17 cellular contexts compared by ENCODE assay signal in genomic region chr1:114607223-114607622, GRCh38. TPM values are rescaled to one million over a fixed set of nuclear protein-coding genes. Genes with fewer than 3 reads are reported as not detected.
A peak's percentile ranks its signal among the peaks of the same experiment; 100 is the strongest.
DNase-seq lines count a peak whose midpoint lies in the region; TF ChIP-seq lines count a peak whose summit lies in the region.
"Had no signal": no experiment of that assay in that cellular context is flagged by ENCODE, and none has a peak within 500 bp of the region (broad histone marks: within the 10 kb centered on the region; RNA-seq: fewer than 3 reads in every experiment).

No MANE protein-coding gene starts in this region.

- CTCF ChIA-PET in CD8-positive, alpha-beta memory T cell (lab: Charles Lee): no interaction called here

- no peaks in the 10 kb centered on the region for H3K9me3 ChIP-seq in CD8-positive, alpha-beta memory T cell (ENCODE audit: low read length)
- H3K9me3 ChIP-seq: A549, BLaER1 had no signal

- H3K4me3 ChIP-seq in epithelial cell of esophagus (ENCODE audit: low read length): no peak overlapping the region
- H3K4me3 ChIP-seq in fibroblast of pulmonary artery (replicated peaks; ENCODE audit: low read depth, low read length): no peak overlapping the region
- H3K4me3 ChIP-seq in CD8-positive, alpha-beta memory T cell (ENCODE audit: low read length): no peak overlapping the region
- H3K4me3 ChIP-seq: A549, BLaER1, GM23248 had no signal

- no peaks in the 10 kb centered on the region for H3K27me3 ChIP-seq in CD8-positive, alpha-beta memory T cell (ENCODE audit: insufficient read depth, low read length, poor library complexity, severe bottlenecking)
- H3K27me3 ChIP-seq: BLaER1 had no signal

- no peaks in the 10 kb centered on the region for H3K4me1 ChIP-seq in CD8-positive, alpha-beta memory T cell (ENCODE audit: insufficient read depth, low read length)
- H3K4me1 ChIP-seq: A549, BLaER1 had no signal

- no peak overlapping the region for H3K27ac ChIP-seq in CD8-positive, alpha-beta memory T cell (ENCODE audit: low read depth, low read length)
- H3K27ac ChIP-seq: 22Rv1, A549, BLaER1, GM23248 had no signal

- H3K27ac Mint-ChIP-seq in osteocyte (ENCODE audit: unreplicated experiment): no peak overlapping the region
- no peak overlapping the region for H3K27ac Mint-ChIP-seq in CD8-positive, alpha-beta memory T cell
- H3K27ac Mint-ChIP-seq: CD14-positive monocyte; CD8-positive, alpha-beta T cell had no signal

- H3K4me3 Mint-ChIP-seq in osteocyte (ENCODE audit: unreplicated experiment): no peak overlapping the region
- H3K4me3 Mint-ChIP-seq in CD8-positive, alpha-beta memory T cell: no peak overlapping the region
- H3K4me3 Mint-ChIP-seq: CD14-positive monocyte; CD8-positive, alpha-beta T cell had no signal

- H3K9me3 Mint-ChIP-seq in osteocyte (ENCODE audit: unreplicated experiment): no peaks in the 10 kb centered on the region
- no peaks in the 10 kb centered on the region for H3K9me3 Mint-ChIP-seq in CD8-positive, alpha-beta memory T cell
- H3K9me3 Mint-ChIP-seq: CD8-positive, alpha-beta T cell had no signal

- TF ChIP-seq CTCF in epithelial cell of esophagus (IDR thresholded peaks at IDR 0.05; ENCODE audit: insufficient read depth, low read depth, low read length, missing control alignments): no peak
- no peak for TF ChIP-seq CTCF in fibroblast of pulmonary artery (IDR thresholded peaks at IDR 0.05; ENCODE audit: low read length, missing control alignments)
- no peak for TF ChIP-seq CTCF in osteocyte (IDR thresholded peaks at IDR 0.05)

- H3K4me1 Mint-ChIP-seq in osteocyte (ENCODE audit: unreplicated experiment): no peaks in the 10 kb centered on the region
- H3K4me1 Mint-ChIP-seq in CD8-positive, alpha-beta memory T cell: no peaks in the 10 kb centered on the region
- H3K4me1 Mint-ChIP-seq: CD14-positive monocyte had no signal

- H3K36me3 ChIP-seq in CD8-positive, alpha-beta memory T cell (ENCODE audit: insufficient read depth, low read length): no peaks in the 10 kb centered on the region
- H3K36me3 ChIP-seq: BLaER1 had no signal

- DNase-seq in SIG-M5 treated with dmso at 0.1 percent for 504 hours (lab: John Stamatoyannopoulos, UW; ENCODE audit: unreplicated experiment) (peak; percentile 70), SIG-M5 (lab: John Stamatoyannopoulos, UW) (no peak), epithelial cell of esophagus (ENCODE audit: low read depth) (peak; percentile 50), fibroblast of pulmonary artery (ENCODE audit: low read depth) (peak; percentile 12), osteocyte (ENCODE audit: extremely low spot score, unreplicated experiment) (no peak)
- no peak for DNase-seq in CD8-positive, alpha-beta memory T cell
- no peak for DNase-seq in stimulated activated CD4-positive, alpha-beta T cell treated with anti-CD3 and anti-CD28 coated beads, Interleukin-15, amount 100 ng/mL, for 24 hours
- DNase-seq: CD8-positive, alpha-beta T cell; COR-L47; DMS 273 treated with DMSO at 0.1 percent for 48 hours; GM23248; HCEC 1CT; IMR-90 had no signal

- POLR2A ChIA-PET in CD8-positive, alpha-beta memory T cell (lab: Charles Lee): no interaction called here

- peaks cover 25% of the 10 kb centered on the region for H3K27me3 Mint-ChIP-seq in osteocyte (ENCODE audit: unreplicated experiment)
- peaks cover 0 to 14% of the 10 kb centered on the region in 2 donors for H3K27me3 Mint-ChIP-seq in CD8-positive, alpha-beta memory T cell

- H3K36me3 Mint-ChIP-seq in osteocyte (ENCODE audit: unreplicated experiment): peaks cover 3% of the 10 kb centered on the region
- H3K36me3 Mint-ChIP-seq in CD8-positive, alpha-beta memory T cell: no peaks in the 10 kb centered on the region
- H3K36me3 Mint-ChIP-seq: CD14-positive monocyte had no signal

RNA-seq across cellular contexts. Expression of gene BCAS2, which starts 25.8 kb away (rescaled TPM):
- total RNA-seq in osteocyte: 36.5 and 39.3 TPM in 2 replicates
- total RNA-seq in CD8-positive, alpha-beta memory T cell: 10 to 100 TPM; 62.9 to 66.9 TPM
- polyA plus RNA-seq in CD8-positive, alpha-beta memory T cell: 99.9 TPM

Comparison
In these comparisons a context has a peak if more than half of its experiments do, and no peak if none do; other contexts are left out.
1. DNase-seq: peak in SIG-M5 treated with dmso at 0.1 percent for 504 hours (single experiment), epithelial cell of esophagus (single experiment) and fibroblast of pulmonary artery (single experiment); none in SIG-M5 (single experiment), osteocyte (single experiment), CD8-positive, alpha-beta memory T cell (0 of 5) and stimulated activated CD4-positive, alpha-beta T cell treated with anti-CD3 and anti-CD28 coated beads, Interleukin-15, amount 100 ng/mL, for 24 hours (single experiment).